ENCODE assay signal across 12 cellular contexts in genomic region chr1:24805534-24806301, GRCh38.
DNase-seq lines count a peak whose midpoint lies in the region; ATAC-seq and TF ChIP-seq lines count a peak whose summit lies in the region.
"Had no signal": no experiment of that assay in that cellular context is flagged by ENCODE, and none has a peak within 500 bp of the region (broad histone marks: within the 10 kb centered on the region; RNA-seq: fewer than 3 reads in every experiment).

No MANE protein-coding gene starts in this region.

- H3K27me3 ChIP-seq in ACC112 (ENCODE audit: insufficient read depth, low read length) (no peaks in the 10 kb centered on the region), lower lobe of right lung (ENCODE audit: low read depth) (no peaks in the 10 kb centered on the region)
- H3K27me3 ChIP-seq: BLaER1 treated with 17β-estradiol and CSF1 and Interleukin-3, amounts not matched to agents 10 nM and 100 nM; esophagus squamous epithelium had no signal

- no peaks in the 10 kb centered on the region for H3K9me3 Mint-ChIP-seq in stimulated activated effector memory CD8-positive, alpha-beta T cell treated with anti-CD3 and anti-CD28 coated beads, Interleukin-12 subunit alpha, Interleukin-12 subunit beta, amount 100 ng/mL, for 72 hours
- H3K9me3 Mint-ChIP-seq: activated T-helper 2 cell treated with anti-CD3 and anti-CD28 coated beads, Interferon-gamma antibody, Interleukin-2, Interleukin-4, amounts not matched to agents 10 μg/mL and 5 μg/mL and 100 μg/mL, durations not matched to agents 14 hours and 24 hours and 36 hours had no signal

- no peaks in the 10 kb centered on the region; the same call in 1 of the 2 replicates for H3K36me3 ChIP-seq in ACC112 (ENCODE audit: insufficient read depth, low read length)
- H3K36me3 ChIP-seq in lower lobe of right lung = no peaks in the 10 kb centered on the region
- H3K36me3 ChIP-seq: esophagus squamous epithelium had no signal

- H3K4me1 ChIP-seq in ACC112 (ENCODE audit: control insufficient read depth, insufficient read depth, low read length, unreplicated experiment) (peaks cover 39% of the 10 kb centered on the region), lower lobe of right lung (peaks cover 82% of the 10 kb centered on the region)

- peaks cover 67% of the 10 kb centered on the region for H3K79me2 ChIP-seq in ACC112 (ENCODE audit: control insufficient read depth, insufficient read depth, low read length, unreplicated experiment)

- H3K27ac ChIP-seq in ACC112 (ENCODE audit: low read depth, low read length) = peak overlapping the region; percentile 43
- no peak overlapping the region for H3K27ac ChIP-seq in lower lobe of right lung
- H3K27ac ChIP-seq: BLaER1 treated with 17β-estradiol and CSF1 and Interleukin-3, amounts not matched to agents 10 nM and 100 nM had no signal

- H3K27ac Mint-ChIP-seq in stimulated activated effector memory CD8-positive, alpha-beta T cell treated with anti-CD3 and anti-CD28 coated beads, Interleukin-12 subunit alpha, Interleukin-12 subunit beta, amount 100 ng/mL, for 72 hours = no peak overlapping the region
- H3K27ac Mint-ChIP-seq: activated T-helper 2 cell treated with anti-CD3 and anti-CD28 coated beads, Interferon-gamma antibody, Interleukin-2, Interleukin-4, amounts not matched to agents 10 μg/mL and 5 μg/mL and 100 μg/mL, durations not matched to agents 14 hours and 24 hours and 36 hours had no signal

- no peak overlapping the region for H3K4me3 Mint-ChIP-seq in stimulated activated effector memory CD8-positive, alpha-beta T cell treated with anti-CD3 and anti-CD28 coated beads, Interleukin-12 subunit alpha, Interleukin-12 subunit beta, amount 100 ng/mL, for 72 hours

- intact Hi-C loops in lower lobe of right lung (cut with DNase I) = no loop called here

- DNase-seq in LHCN-M2 (ENCODE audit: low read depth) = peak; percentile 85
- peak; percentile 38 for DNase-seq in dedifferentiated amniotic fluid mesenchymal stem cell (ENCODE audit: extremely low spot score)
- DNase-seq in lower lobe of right lung = no peak
- DNase-seq in stimulated activated effector memory CD8-positive, alpha-beta T cell treated with anti-CD3 and anti-CD28 coated beads, Interleukin-12 subunit alpha, Interleukin-12 subunit beta, amount 100 ng/mL, for 72 hours (ENCODE audit: low spot score in 2 of 2) = no peak
- DNase-seq: esophagus squamous epithelium, NCI-H510A treated with DMSO at 0.1 percent for 48 hours had no signal

- TF ChIP-seq CTCF in lower lobe of right lung (IDR thresholded peaks at IDR 0.05) = no peak

- H3K36me3 Mint-ChIP-seq in stimulated activated effector memory CD8-positive, alpha-beta T cell treated with anti-CD3 and anti-CD28 coated beads, Interleukin-12 subunit alpha, Interleukin-12 subunit beta, amount 100 ng/mL, for 72 hours = no peaks in the 10 kb centered on the region

- ATAC-seq in lower lobe of right lung (peak; percentile 52 to 72), HG02759 (IDR thresholded peaks at IDR 0.05; ENCODE audit: unreplicated experiment) (no peak), HG03520 (IDR thresholded peaks at IDR 0.05; ENCODE audit: unreplicated experiment) (no peak), GM19455 (IDR thresholded peaks at IDR 0.05; ENCODE audit: unreplicated experiment) (no peak)
- ATAC-seq in stimulated activated effector memory CD8-positive, alpha-beta T cell treated with anti-CD3 and anti-CD28 coated beads, Interleukin-12 subunit alpha, Interleukin-12 subunit beta, amount 100 ng/mL, for 72 hours = no peak

- H2AFZ ChIP-seq in ACC112 (ENCODE audit: low read length, unreplicated experiment) = no peak overlapping the region

- no peaks in the 10 kb centered on the region for H3K4me1 Mint-ChIP-seq in stimulated activated effector memory CD8-positive, alpha-beta T cell treated with anti-CD3 and anti-CD28 coated beads, Interleukin-12 subunit alpha, Interleukin-12 subunit beta, amount 100 ng/mL, for 72 hours

- H3K4me3 ChIP-seq in ACC112 (ENCODE audit: low read depth, low read length) (peak overlapping the region; percentile 46; the same call in 1 of the 2 replicates), lower lobe of right lung (no peak overlapping the region)
- H3K4me3 ChIP-seq: BLaER1 treated with 17β-estradiol and CSF1 and Interleukin-3, amounts not matched to agents 10 nM and 100 nM; esophagus squamous epithelium had no signal

- H3K9me3 ChIP-seq in lower lobe of right lung = no peaks in the 10 kb centered on the region
- H3K9me3 ChIP-seq: esophagus squamous epithelium had no signal

Comparison
In these comparisons a context has a peak if more than half of its experiments do, and no peak if none do; other contexts are left out.
1. DNase-seq: peak in LHCN-M2 (single experiment) and dedifferentiated amniotic fluid mesenchymal stem cell (single experiment); none in lower lobe of right lung (single experiment) and stimulated activated effector memory CD8-positive, alpha-beta T cell treated with anti-CD3 and anti-CD28 coated beads, Interleukin-12 subunit alpha, Interleukin-12 subunit beta, amount 100 ng/mL, for 72 hours (0 of 2).
2. ATAC-seq: peak in lower lobe of right lung (2 of 2); none in HG02759 (single experiment), HG03520 (single experiment), stimulated activated effector memory CD8-positive, alpha-beta T cell treated with anti-CD3 and anti-CD28 coated beads, Interleukin-12 subunit alpha, Interleukin-12 subunit beta, amount 100 ng/mL, for 72 hours (single experiment) and GM19455 (single experiment).